11 cellular contexts compared by ENCODE assay signal in the genomic region with DNA sequence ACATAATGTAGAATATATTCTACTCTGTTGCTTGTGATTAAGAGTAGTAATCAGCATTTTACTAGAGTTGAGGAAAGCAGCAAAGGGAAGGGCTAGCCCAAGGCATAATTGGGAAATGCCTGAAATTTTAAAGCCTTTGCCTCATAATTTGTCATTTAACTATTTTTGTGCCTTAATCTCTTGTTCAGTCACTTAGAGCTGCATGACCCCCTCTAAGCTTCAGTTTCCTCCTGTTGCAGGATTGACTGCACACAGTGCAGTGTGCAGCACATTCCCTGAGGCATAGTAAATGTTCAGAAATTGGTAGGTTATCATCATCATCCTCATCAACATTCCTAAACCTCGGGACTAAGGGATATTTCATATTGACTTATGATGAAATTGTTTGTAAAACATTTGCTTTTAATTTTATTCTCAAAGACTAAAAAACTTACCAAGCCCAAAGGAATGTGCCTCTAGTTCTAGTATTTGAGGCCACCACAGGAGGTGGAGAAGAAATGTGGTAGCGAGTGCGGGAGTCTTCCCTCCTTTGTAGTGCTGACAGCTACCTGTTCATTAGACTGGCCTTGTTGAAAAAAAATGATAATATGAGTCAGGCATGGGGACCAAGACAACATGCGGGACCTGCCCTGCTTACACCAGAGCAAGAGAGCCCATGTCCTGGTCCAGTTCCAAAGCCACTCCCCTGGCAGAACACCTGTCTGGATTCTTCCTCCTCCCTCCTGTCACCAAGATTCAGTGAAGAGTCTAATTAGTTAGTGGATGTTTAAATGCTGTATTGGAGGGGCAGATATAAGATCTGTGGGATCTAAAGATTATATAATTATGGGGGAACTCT. TPM values are rescaled to one million over a fixed set of nuclear protein-coding genes. Genes with fewer than 3 reads are reported as not detected.
A peak's percentile ranks its signal among the peaks of the same experiment; 100 is the strongest.
DNase-seq lines count a peak whose midpoint lies in the region; ATAC-seq and TF ChIP-seq lines count a peak whose summit lies in the region.
"Had no signal": no experiment of that assay in that cellular context is flagged by ENCODE, and none has a peak within 500 bp of the region (broad histone marks: within the 10 kb centered on the region; RNA-seq: fewer than 3 reads in every experiment).

No MANE protein-coding gene starts in this region.

- peak overlapping the region in 2 of 4 donors; percentile 48 to 71 for H3K27ac ChIP-seq in body of pancreas
- peak overlapping the region in 2 of 3 donors; percentile 31 to 41 for H3K27ac ChIP-seq in right lobe of liver
- no peak overlapping the region for H3K27ac ChIP-seq in CD4-positive, alpha-beta T cell (ENCODE audit: low read depth, low read length)

- no peak overlapping the region for H3K4me3 ChIP-seq in BJ (ENCODE audit: low read depth, low read length)
- H3K4me3 ChIP-seq in body of pancreas, result no peak overlapping the region
- H3K4me3 ChIP-seq in right lobe of liver, result no peak overlapping the region

- H3K27me3 Mint-ChIP-seq in CD4-positive, alpha-beta T cell, result no peaks in the 10 kb centered on the region

- 37 to 39% methylated on average over 4 of the region's 4 CpGs for WGBS in body of pancreas, 2 donors
- 66% methylated on average over 4 of the region's 4 CpGs for WGBS in right lobe of liver (ENCODE audit: insufficient coverage, low coverage, low lambda C conversion rate, missing lambda C conversion rate)

- CTCF ChIA-PET in BJ (lab: Yijun Ruan, JAX), result interaction anchor here (0.6 to 2.3 kb wide), 9 partner anchors 11 to 533 kb away, joined by 3 to 12 read pairs (median 5); a partner anchor contains a TSS
- CTCF ChIA-PET in CD4-positive, alpha-beta T cell (lab: Charles Lee), result no interaction called here

- no peak overlapping the region for H3K4me3 Mint-ChIP-seq in CD4-positive, alpha-beta T cell
- H3K4me3 Mint-ChIP-seq: T-cell had no signal

- intact Hi-C loops in body of pancreas (cut with DNase I), result no loop called here
- intact Hi-C loops in right lobe of liver (cut with DNase I), result no loop called here
- intact Hi-C loops in CD4-positive, alpha-beta T cell (cut with DNase I, micrococcal nuclease), result no loop called here

- H3K27me3 ChIP-seq in BJ (ENCODE audit: control insufficient read depth, insufficient read depth, low read length), result no peaks in the 10 kb centered on the region
- H3K27me3 ChIP-seq in body of pancreas, result no peaks in the 10 kb centered on the region
- no peaks in the 10 kb centered on the region for H3K27me3 ChIP-seq in right lobe of liver
- H3K27me3 ChIP-seq in CD4-positive, alpha-beta T cell (ENCODE audit: control insufficient read depth, insufficient read depth, low read length), result no peaks in the 10 kb centered on the region

- H3K9me3 Mint-ChIP-seq in CD4-positive, alpha-beta T cell, result no peaks in the 10 kb centered on the region
- H3K9me3 Mint-ChIP-seq: T-cell had no signal

- H3K27ac Mint-ChIP-seq in CD4-positive, alpha-beta T cell, result no peak overlapping the region
- H3K27ac Mint-ChIP-seq: T-cell had no signal

- ATAC-seq in HG03432 (IDR thresholded peaks at IDR 0.05; ENCODE audit: unreplicated experiment) (peak; percentile 8), body of pancreas (peak; percentile 72), right lobe of liver (peak; percentile 16 to 45 (median 36)), HG03139 (IDR thresholded peaks at IDR 0.05; ENCODE audit: unreplicated experiment) (no peak), GM18498 (IDR thresholded peaks at IDR 0.05; ENCODE audit: unreplicated experiment) (no peak)
- ATAC-seq in CD4-positive, alpha-beta T cell (ENCODE audit: poor library complexity), result no peak
- no peak for ATAC-seq in stimulated activated naive CD8-positive, alpha-beta T cell treated with anti-CD3 and anti-CD28 coated beads, Interleukin-15, Interleukin-2, amounts not matched to agents 100 U/mL and 50 U/mL, for 24 hours
- ATAC-seq: T-cell had no signal

- TF ChIP-seq POLR2A in body of pancreas (IDR thresholded peaks at IDR 0.05), result no peak
- no peak for TF ChIP-seq POLR2A in right lobe of liver (IDR thresholded peaks at IDR 0.05)

- no peaks in the 10 kb centered on the region for H3K4me1 Mint-ChIP-seq in CD4-positive, alpha-beta T cell (ENCODE audit: low read depth)
- H3K4me1 Mint-ChIP-seq: T-cell had no signal

- DNase-seq in BJ (ENCODE audit: low read depth) (peak; percentile 93), body of pancreas (peak in 1 of 4 donors; percentile 16), right lobe of liver (no peak)
- no peak for DNase-seq in CD4-positive, alpha-beta T cell
- DNase-seq in stimulated activated naive CD8-positive, alpha-beta T cell treated with anti-CD3 and anti-CD28 coated beads, Interleukin-15, Interleukin-2, amounts not matched to agents 100 U/mL and 50 U/mL, for 24 hours, result no peak
- DNase-seq: NCI-H1436 treated with DMSO at 0.1 percent for 48 hours, substantia nigra, T-cell had no signal

- peaks cover 11% of the 10 kb centered on the region for H3K4me1 ChIP-seq in body of pancreas
- peaks cover 0 to 19% (median 6%) of the 10 kb centered on the region in 4 donors for H3K4me1 ChIP-seq in right lobe of liver

- H3K36me3 Mint-ChIP-seq in CD4-positive, alpha-beta T cell (ENCODE audit: low read depth), result no peaks in the 10 kb centered on the region
- H3K36me3 Mint-ChIP-seq: T-cell had no signal

- POLR2A ChIA-PET in BJ (lab: Charles Lee), result interaction anchor here (0.5 to 1.6 kb wide), 5 partner anchors 14 to 230 kb away, joined by 3 to 9 read pairs (median 3); a partner anchor contains a TSS
- POLR2A ChIA-PET in CD4-positive, alpha-beta T cell (lab: Charles Lee), result no interaction called here

- H3K36me3 ChIP-seq in BJ (ENCODE audit: control insufficient read depth, insufficient read depth, low read length) (no peaks in the 10 kb centered on the region), body of pancreas (replicated peaks in 1 of 2; ENCODE audit: insufficient read depth in 1 of 2, low read depth in 2 of 2) (no peaks in the 10 kb centered on the region), right lobe of liver (no peaks in the 10 kb centered on the region)

- TF ChIP-seq CTCF in BJ (IDR thresholded peaks at IDR 0.05; ENCODE audit: insufficient read depth, low read depth, low read length) (no peak), body of pancreas (IDR thresholded peaks at IDR 0.05) (no peak), right lobe of liver (IDR thresholded peaks at IDR 0.05) (no peak)
- TF ChIP-seq CTCF in CD4-positive, alpha-beta T cell (IDR thresholded peaks at IDR 0.05), result no peak

- no peaks in the 10 kb centered on the region for H3K9me3 ChIP-seq in body of pancreas
- H3K9me3 ChIP-seq in right lobe of liver, result no peaks in the 10 kb centered on the region
- no peaks in the 10 kb centered on the region for H3K9me3 ChIP-seq in CD4-positive, alpha-beta T cell (ENCODE audit: control insufficient read depth, low read length)

RNA-seq across cellular contexts. Expression of a gene that starts 14.9 kb away (rescaled TPM):
- polyA plus RNA-seq in BJ (2011; rRNA removed), result 9.7 and 19.8 TPM in 2 replicates
- 10.1 and 13.4 TPM in 2 replicates for polyA minus RNA-seq in BJ (2011; rRNA and poly(A)+ RNA removed)
- total RNA-seq in body of pancreas (1 to 10 TPM; 7.3 to 8.2 TPM), right lobe of liver (10 to 100 TPM in 2 of 6 experiments, 1 to 10 TPM in 4; 7.7 to 16.9 (median 9.1) TPM)
- total RNA-seq in CD4-positive, alpha-beta T cell, result 1 to 10 TPM; 6.3 to 6.7 TPM

Comparison
In these comparisons a context has a peak if more than half of its experiments do, and no peak if none do; other contexts are left out.
1. ATAC-seq: peak in HG03432 (single experiment), body of pancreas (single experiment) and right lobe of liver (4 of 4); none in CD4-positive, alpha-beta T cell (single experiment), stimulated activated naive CD8-positive, alpha-beta T cell treated with anti-CD3 and anti-CD28 coated beads, Interleukin-15, Interleukin-2, amounts not matched to agents 100 U/mL and 50 U/mL, for 24 hours (single experiment), HG03139 (single experiment) and GM18498 (single experiment).